ENCODE assay signal across 8 cellular contexts in the genomic region with DNA sequence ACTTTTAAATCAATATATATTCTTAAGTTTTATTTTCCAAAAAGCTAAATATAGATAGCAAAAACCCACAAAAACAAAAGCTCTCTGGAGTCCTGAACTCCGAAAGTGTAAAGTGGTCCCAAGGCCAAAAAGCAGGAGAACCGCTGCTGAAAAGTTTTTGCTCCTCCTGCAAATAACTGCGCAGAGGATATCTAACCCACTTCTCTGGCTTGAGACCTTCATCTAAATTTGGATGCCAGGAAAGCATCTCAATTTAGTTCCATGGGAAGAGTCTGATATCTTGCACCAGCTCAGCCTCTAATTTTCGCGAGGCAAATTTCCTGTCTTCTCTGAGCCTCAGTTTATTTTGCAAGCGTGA. TPM values are rescaled to one million over a fixed set of nuclear protein-coding genes. Genes with fewer than 3 reads are reported as not detected.
DNase-seq lines count a peak whose midpoint lies in the region; ATAC-seq, FAIRE-seq and TF ChIP-seq lines count a peak whose summit lies in the region.

No MANE protein-coding gene starts in this region.

- peaks cover 29% of the 10 kb centered on the region for H3K4me1 ChIP-seq in CD4-positive, alpha-beta memory T cell (ENCODE audit: insufficient read depth, low read length)
- H3K4me1 ChIP-seq in NT2/D1 (ENCODE audit: insufficient read depth, insufficient read length) = no peaks in the 10 kb centered on the region
- H3K4me1 ChIP-seq in H1 (replicated peaks in 1 of 4; ENCODE audit: control insufficient read depth in 3 of 4, insufficient read depth in 4 of 4, low read length in 3 of 4) = no peaks in the 10 kb centered on the region; a peak in 1 of 7 replicates

- H3K79me2 ChIP-seq in H1 (ENCODE audit: control insufficient read depth in 1 of 2, insufficient read depth in 2 of 2, low read length in 2 of 2) (peaks cover 0 to 9% of the 10 kb centered on the region in 2 experiments; a peak in 2 of 4 replicates), neural cell (replicated peaks; ENCODE audit: insufficient read depth, low read length) (peaks cover 10% of the 10 kb centered on the region)

- TF ChIP-seq CTCF in H1 (IDR thresholded peaks at IDR 0.05; ENCODE audit: control extremely low read depth in 1 of 3, insufficient read depth in 1 of 3, low read depth in 1 of 3, low read length in 3 of 3) (no peak), neural cell (IDR thresholded peaks at IDR 0.05; ENCODE audit: poor library complexity, severe bottlenecking) (no peak)

- H2AFZ ChIP-seq in H1 (ENCODE audit: low read length) = peak overlapping the region; percentile 23; the same call in 1 of the 2 replicates
- H2AFZ ChIP-seq in neural cell (ENCODE audit: low read depth, low read length) = peak overlapping the region; percentile 87

- no peak overlapping the region for H4K8ac ChIP-seq in H1 (ENCODE audit: extremely low read depth, insufficient read depth, low read length)

- H3F3A ChIP-seq in neural cell (ENCODE audit: insufficient read depth, low read length, poor library complexity, severe bottlenecking) = peaks cover 4% of the 10 kb centered on the region

- H3K4ac ChIP-seq in H1 (replicated peaks; ENCODE audit: insufficient read length, low read depth, low read length) = no peak overlapping the region

- H3K4me3 ChIP-seq in CD4-positive, alpha-beta memory T cell (ENCODE audit: low read length in 2 of 2) = peak overlapping the region; percentile 71 to 72
- peak overlapping the region; percentile 71 for H3K4me3 ChIP-seq in NT2/D1 (ENCODE audit: insufficient read length, low read depth)
- H3K4me3 ChIP-seq in H1 (ENCODE audit: extremely low read depth in 1 of 4, insufficient read depth in 2 of 4, low read depth in 3 of 4, low read length in 4 of 4) = peak overlapping the region; percentile 93 to 97 (median 94)
- peak overlapping the region; percentile 89 for H3K4me3 ChIP-seq in neural cell (ENCODE audit: low read length)

- TF ChIP-seq RAD21 in H1 (IDR thresholded peaks at IDR 0.05 in 1 of 2, conservative IDR thresholded peaks at IDR 0.05 in 1 of 2; ENCODE audit: low read depth in 2 of 2, low read length in 2 of 2) (no peak), neural cell (conservative IDR thresholded peaks at IDR 0.05) (no peak)

- POLR2A ChIA-PET in CD4-positive, alpha-beta memory T cell (lab: Charles Lee; ENCODE audit: partially characterized antibody) = interaction anchor here (0.8 to 2.3 kb wide), 9 partner anchors 8 to 662 kb away, joined by 3 to 8 read pairs (median 4); a partner anchor contains a TSS
- POLR2A ChIA-PET in H1 (lab: Charles Lee; ENCODE audit: partially characterized antibody) = interaction anchor here (1.0 to 1.2 kb wide), 3 partner anchors 55 to 296 kb away, joined by 3 to 5 read pairs (median 3); a partner anchor contains a TSS

- H4K20me1 ChIP-seq in H1 (replicated peaks in 1 of 2; ENCODE audit: control insufficient read depth in 1 of 2, insufficient read depth in 2 of 2, low read length in 2 of 2) = no peaks in the 10 kb centered on the region
- no peaks in the 10 kb centered on the region for H4K20me1 ChIP-seq in neural cell (ENCODE audit: insufficient read depth)

- no peak overlapping the region; the same call in 1 of the 2 replicates for H3K18ac ChIP-seq in H1 (ENCODE audit: extremely low read depth, low read length)

- no peak overlapping the region for H2BK20ac ChIP-seq in H1 (ENCODE audit: low read length)

- no peaks in the 10 kb centered on the region for H3K9me3 ChIP-seq in CD4-positive, alpha-beta memory T cell (ENCODE audit: control insufficient read depth in 1 of 2, low read length in 2 of 2)
- H3K9me3 ChIP-seq in NT2/D1 (ENCODE audit: insufficient read depth, low read length) (no peaks in the 10 kb centered on the region), H1 (ENCODE audit: insufficient read depth in 2 of 2, low read depth in 1 of 2, low read length in 1 of 2) (no peaks in the 10 kb centered on the region), neural cell (ENCODE audit: low read length) (no peaks in the 10 kb centered on the region)

- no peaks in the 10 kb centered on the region for H3K9me2 ChIP-seq in neural cell (ENCODE audit: insufficient read depth, low read length)

- no peak overlapping the region for H3K23ac ChIP-seq in H1 (ENCODE audit: insufficient read length)

- no peak overlapping the region for H3K56ac ChIP-seq in H1 (replicated peaks; ENCODE audit: insufficient read length, low read depth, low read length)

- no peak overlapping the region for H3K14ac ChIP-seq in H1 (ENCODE audit: insufficient read length)

- WGBS in H1 (ENCODE audit: extremely low coverage in 1 of 2, insufficient coverage in 1 of 2, insufficient read length in 1 of 2, insufficient replicate concordance in 2 of 2, low coverage in 1 of 2, low lambda C conversion rate in 2 of 2, missing lambda C conversion rate in 1 of 2), 2 experiments = 16% methylated on average over 6 of the region's 6 CpGs; no CpG with 5 or more reads in 1 of the 2 experiments

- peaks cover 18% of the 10 kb centered on the region for H3K36me3 ChIP-seq in CD4-positive, alpha-beta memory T cell (ENCODE audit: insufficient read depth, low read length)
- H3K36me3 ChIP-seq in NT2/D1 (ENCODE audit: insufficient read depth, insufficient read length, low read length) (peaks cover 13% of the 10 kb centered on the region), H1 (ENCODE audit: control insufficient read depth in 2 of 4, insufficient read depth in 4 of 4, low read length in 3 of 4) (peaks cover 5 to 10% (median 8%) of the 10 kb centered on the region in 4 experiments; a peak in 4 of 8 replicates), neural cell (ENCODE audit: insufficient read depth, low read length) (no peaks in the 10 kb centered on the region)

- FAIRE-seq in H1 (lab: Jason Lieb, UNC) = no peak

- H3K9me3 Mint-ChIP-seq in CD4-positive, alpha-beta memory T cell = no peaks in the 10 kb centered on the region

- peak overlapping the region; percentile 69 to 70 for H3K4me2 ChIP-seq in H1 (ENCODE audit: insufficient read depth in 1 of 2, low read depth in 2 of 2, low read length in 2 of 2)
- peak overlapping the region; percentile 68 for H3K4me2 ChIP-seq in neural cell (ENCODE audit: low read length)

- no peak for ATAC-seq in HG02840 (IDR thresholded peaks at IDR 0.05; ENCODE audit: low FRiP score, unreplicated experiment)
- ATAC-seq in HG03139 (IDR thresholded peaks at IDR 0.05; ENCODE audit: unreplicated experiment) = no peak

- 0 out of 2 replicates have a peak overlapping the region, but pooled peaks have one; percentile 12 for H2BK5ac ChIP-seq in H1 (ENCODE audit: low read depth, low read length)

- H3K4me3 Mint-ChIP-seq in CD4-positive, alpha-beta memory T cell = peak overlapping the region; percentile 95 to 99 (median 98)

- H3K27me3 Mint-ChIP-seq in CD4-positive, alpha-beta memory T cell = no peaks in the 10 kb centered on the region

- peaks cover 12 to 28% (median 20%) of the 10 kb centered on the region in 4 donors for H3K4me1 Mint-ChIP-seq in CD4-positive, alpha-beta memory T cell

- H3K23me2 ChIP-seq in H1 (ENCODE audit: low read depth, low read length) = no peaks in the 10 kb centered on the region; the same call in 1 of the 2 replicates

- H3K36me3 Mint-ChIP-seq in CD4-positive, alpha-beta memory T cell = peaks cover 18 to 21% of the 10 kb centered on the region in 2 donors

- no peak for DNase-seq in CD4-positive, alpha-beta memory T cell
- DNase-seq in NT2/D1 (ENCODE audit: low read depth, low spot score) (no peak), H1 (ENCODE audit: low read depth in 1 of 2, low spot score in 2 of 2) (no peak), GDM1 (lab: John Stamatoyannopoulos, UW) (no peak), NCI-H774 (lab: John Stamatoyannopoulos, UW) (no peak)

- no peaks in the 10 kb centered on the region for H3K27me3 ChIP-seq in CD4-positive, alpha-beta memory T cell (ENCODE audit: insufficient read depth, low read length)
- H3K27me3 ChIP-seq in NT2/D1 (ENCODE audit: insufficient read depth, insufficient read length) = no peaks in the 10 kb centered on the region
- no peaks in the 10 kb centered on the region for H3K27me3 ChIP-seq in H1 (replicated peaks in 1 of 4; ENCODE audit: control insufficient read depth in 3 of 4, extremely low read depth in 1 of 4, insufficient read depth in 3 of 4, low read length in 3 of 4)
- no peaks in the 10 kb centered on the region for H3K27me3 ChIP-seq in neural cell (ENCODE audit: insufficient read depth, low read depth, low read length)

- no peak overlapping the region for H2AK5ac ChIP-seq in H1 (ENCODE audit: low read depth, low read length)

- H2BK12ac ChIP-seq in H1 (ENCODE audit: low read depth, low read length) = no peak overlapping the region

- H2BK120ac ChIP-seq in H1 (replicated peaks; ENCODE audit: low read depth, low read length) = no peak overlapping the region

- H3K9ac ChIP-seq in NT2/D1 (ENCODE audit: insufficient read length, low read depth) = peak overlapping the region; percentile 79
- H3K9ac ChIP-seq in H1 (replicated peaks in 1 of 4; ENCODE audit: extremely low read depth in 1 of 4, low read depth in 3 of 4, low read length in 3 of 4) = peak overlapping the region; percentile 73 to 88 (median 76)
- H3K9ac ChIP-seq in neural cell (ENCODE audit: low read length) = peak overlapping the region; percentile 73

- CTCF ChIA-PET in CD4-positive, alpha-beta memory T cell (lab: Charles Lee; ENCODE audit: partially characterized antibody) = interaction anchor here (0.7 to 5.4 kb wide), 12 partner anchors 9 to 431 kb away, joined by 3 to 59 read pairs (median 4); a partner anchor contains a TSS
- CTCF ChIA-PET in H1 (lab: Charles Lee; ENCODE audit: partially characterized antibody) = interaction anchor here (0.6 to 7.5 kb wide), 10 partner anchors 12 to 681 kb away, joined by 3 to 52 read pairs (median 4); no protein-coding TSS in a partner anchor

- no peaks in the 10 kb centered on the region for H3K79me1 ChIP-seq in H1 (ENCODE audit: low read depth, low read length)

- H3K27ac ChIP-seq in CD4-positive, alpha-beta memory T cell (ENCODE audit: low read depth, low read length) = peak overlapping the region; percentile 81
- H3K27ac ChIP-seq in H1 (ENCODE audit: low read depth, low read length) = peak overlapping the region; percentile 52; the same call in 1 of the 2 replicates
- H3K27ac ChIP-seq in neural cell (ENCODE audit: low read length) = peak overlapping the region; percentile 61

- intact Hi-C loops in CD4-positive, alpha-beta memory T cell (cut with micrococcal nuclease) = loop anchor here (1.0 to 10.0 kb wide), 9 partner anchors 172 to 662 kb away; a partner anchor contains a TSS

- H4K5ac ChIP-seq in H1 (ENCODE audit: insufficient read length, low read depth, low read length) = no peak overlapping the region

- no peak for TF ChIP-seq POLR2A in H1 (IDR thresholded peaks at IDR 0.05; ENCODE audit: control extremely low read depth in 1 of 2, low read depth in 2 of 2, low read length in 2 of 2)

- H2BK15ac ChIP-seq in H1 (ENCODE audit: low read length) = no peak overlapping the region

- H3K27ac Mint-ChIP-seq in CD4-positive, alpha-beta memory T cell = peak overlapping the region; percentile 90 to 98 (median 97)

- no peak for TF ChIP-seq EP300 in H1 (IDR thresholded peaks at IDR 0.05; ENCODE audit: borderline replicate concordance in 1 of 2, low read depth in 2 of 2, low read length in 2 of 2)
- TF ChIP-seq EP300 in neural cell (conservative IDR thresholded peaks at IDR 0.05; ENCODE audit: poor library complexity, severe bottlenecking) = no peak

- no peak overlapping the region for H4K91ac ChIP-seq in H1 (replicated peaks; ENCODE audit: insufficient read length, low read length)

RNA-seq across cellular contexts. Expression of a gene that starts 0.5 kb away (rescaled TPM):
- total RNA-seq in CD4-positive, alpha-beta memory T cell = 10 to 100 TPM; 22.6 to 25.1 TPM
- 10 to 100 TPM; 40.3 to 57.5 TPM for polyA plus RNA-seq in CD4-positive, alpha-beta memory T cell
- 32.0 and 33.6 TPM in 2 replicates for total RNA-seq in H1 (2021; fragmentation: NEBNext Ultra II Directional; extraction: Animal tissue kit (Norgen Biotek cat#: 25700))
- polyA plus RNA-seq in H1 (2011; rRNA removed) (13.2 and 20.5 TPM in 2 replicates), neural cell (36.4 and 37.4 TPM in 2 replicates)
- polyA plus RNA-seq in H1 (2011; cell fraction: cytosol; rRNA removed) = 28.0 TPM
- 5.8 TPM for polyA plus RNA-seq in H1 (2011; cell fraction: nucleus; rRNA removed)
- 17.5 to 26.9 TPM (median 19.3 TPM) in 4 replicates for polyA plus RNA-seq in H1 (2012, experiment 1 of 2)
- polyA plus RNA-seq in H1 (2012, experiment 2 of 2) = 4.3 TPM
- 30.8 TPM for polyA plus RNA-seq in H1 (2013, experiment 1 of 2)
- polyA plus RNA-seq in H1 (2013, experiment 2 of 2) = 33.4 TPM
- polyA minus RNA-seq in H1 (2011; rRNA and poly(A)+ RNA removed) = 10.7 and 13.1 TPM in 2 replicates
- 8.7 TPM for polyA minus RNA-seq in H1 (2011; cell fraction: cytosol; rRNA and poly(A)+ RNA removed)
- polyA minus RNA-seq in H1 (2011; cell fraction: nucleus; rRNA and poly(A)+ RNA removed) = 9.8 TPM
- polyA minus RNA-seq in neural cell = 36.8 and 41.6 TPM in 2 replicates

RNA-seq across cellular contexts. Expression of a gene that starts 22.4 kb away (rescaled TPM):
- 1 to 10 TPM; 4.1 to 5.3 TPM for total RNA-seq in CD4-positive, alpha-beta memory T cell
- under 1 TPM in 1 of 2 donors, not detected in 1; 0.17 TPM for polyA plus RNA-seq in CD4-positive, alpha-beta memory T cell
- 0.98 and 1.4 TPM in 2 replicates for total RNA-seq in H1 (2021; fragmentation: NEBNext Ultra II Directional; extraction: Animal tissue kit (Norgen Biotek cat#: 25700))
- 0.53 and 1.4 TPM in 2 replicates for polyA plus RNA-seq in H1 (2011; rRNA removed)
- polyA plus RNA-seq in H1 (2011; cell fraction: cytosol; rRNA removed) = 0.87 TPM
- polyA plus RNA-seq in H1 (2011; cell fraction: nucleus; rRNA removed) = 1.2 TPM
- 1.3 to 2.4 TPM (median 2.3 TPM) in 4 replicates for polyA plus RNA-seq in H1 (2012, experiment 1 of 2)
- polyA plus RNA-seq in H1 (2012, experiment 2 of 2) = not detected
- 0.26 TPM for polyA plus RNA-seq in H1 (2013, experiment 1 of 2)
- polyA plus RNA-seq in H1 (2013, experiment 2 of 2) = 0.26 TPM
- polyA minus RNA-seq in H1 (2011; rRNA and poly(A)+ RNA removed) = 0.76 and 0.83 TPM in 2 replicates
- polyA minus RNA-seq in H1 (2011; cell fraction: cytosol; rRNA and poly(A)+ RNA removed) = not detected
- polyA minus RNA-seq in H1 (2011; cell fraction: nucleus; rRNA and poly(A)+ RNA removed) = 0.60 TPM
- 1.6 and 2.6 TPM in 2 replicates for polyA plus RNA-seq in neural cell
- 0.73 and 1.0 TPM in 2 replicates for polyA minus RNA-seq in neural cell

RNA-seq across cellular contexts. Expression of a gene that starts 44.0 kb away (rescaled TPM):
- total RNA-seq in CD4-positive, alpha-beta memory T cell = not detected
- polyA plus RNA-seq in CD4-positive, alpha-beta memory T cell = not detected
- 4.6 and 5.2 TPM in 2 replicates for total RNA-seq in H1 (2021; fragmentation: NEBNext Ultra II Directional; extraction: Animal tissue kit (Norgen Biotek cat#: 25700))
- polyA plus RNA-seq in H1 (2011; rRNA removed) (23.4 and 24.6 TPM in 2 replicates), neural cell (0.24 and 0.78 TPM in 2 replicates)
- polyA plus RNA-seq in H1 (2011; cell fraction: cytosol; rRNA removed) = 18.1 TPM
- 11.5 TPM for polyA plus RNA-seq in H1 (2011; cell fraction: nucleus; rRNA removed)
- polyA plus RNA-seq in H1 (2012, experiment 1 of 2) = 7.1 to 11.5 TPM (median 9.3 TPM) in 4 replicates
- polyA plus RNA-seq in H1 (2012, experiment 2 of 2) = 8.3 TPM
- 3.1 TPM for polyA plus RNA-seq in H1 (2013, experiment 1 of 2)
- 3.5 TPM for polyA plus RNA-seq in H1 (2013, experiment 2 of 2)
- 7.7 and 9.4 TPM in 2 replicates for polyA minus RNA-seq in H1 (2011; rRNA and poly(A)+ RNA removed)
- polyA minus RNA-seq in H1 (2011; cell fraction: cytosol; rRNA and poly(A)+ RNA removed) = 2.9 TPM
- polyA minus RNA-seq in H1 (2011; cell fraction: nucleus; rRNA and poly(A)+ RNA removed) = 6.3 TPM
- polyA minus RNA-seq in neural cell = 0.58 TPM in 1 of 2 replicates, not detected in the other
